1 cellular context compared by ENCODE assay signal in the genomic region with DNA sequence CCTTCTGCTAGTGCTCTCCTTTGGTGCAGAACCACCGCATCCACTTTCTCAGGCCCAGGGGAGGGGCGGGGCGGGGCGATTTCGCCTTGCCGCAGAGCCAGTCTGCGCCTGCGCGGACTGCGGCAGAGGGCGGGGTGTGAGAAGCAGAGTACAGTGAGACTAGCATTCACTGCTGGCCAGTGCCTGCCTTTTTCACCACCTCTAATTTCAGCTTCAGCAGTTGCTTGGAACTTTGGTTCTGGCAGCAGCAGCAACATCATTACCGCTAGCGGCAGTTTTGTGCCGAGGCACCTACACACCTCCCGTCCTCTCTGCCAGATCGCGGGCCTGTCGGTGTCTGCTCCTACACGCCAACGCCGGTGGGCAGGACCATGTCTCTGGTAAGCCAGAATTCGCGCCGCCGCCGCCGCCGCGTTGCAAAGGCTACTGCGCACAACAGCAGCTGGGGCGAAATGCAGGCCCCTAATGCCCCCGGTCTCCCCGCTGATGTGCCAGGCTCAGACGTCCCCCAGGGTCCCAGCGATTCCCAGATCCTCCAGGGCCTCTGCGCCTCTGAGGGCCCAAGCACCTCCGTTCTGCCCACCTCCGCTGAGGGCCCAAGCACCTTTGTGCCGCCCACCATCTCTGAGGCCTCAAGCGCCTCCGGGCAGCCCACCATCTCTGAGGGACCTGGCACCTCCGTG.
TF ChIP-seq lines count a peak whose summit lies in the region.

A gene with protein sequence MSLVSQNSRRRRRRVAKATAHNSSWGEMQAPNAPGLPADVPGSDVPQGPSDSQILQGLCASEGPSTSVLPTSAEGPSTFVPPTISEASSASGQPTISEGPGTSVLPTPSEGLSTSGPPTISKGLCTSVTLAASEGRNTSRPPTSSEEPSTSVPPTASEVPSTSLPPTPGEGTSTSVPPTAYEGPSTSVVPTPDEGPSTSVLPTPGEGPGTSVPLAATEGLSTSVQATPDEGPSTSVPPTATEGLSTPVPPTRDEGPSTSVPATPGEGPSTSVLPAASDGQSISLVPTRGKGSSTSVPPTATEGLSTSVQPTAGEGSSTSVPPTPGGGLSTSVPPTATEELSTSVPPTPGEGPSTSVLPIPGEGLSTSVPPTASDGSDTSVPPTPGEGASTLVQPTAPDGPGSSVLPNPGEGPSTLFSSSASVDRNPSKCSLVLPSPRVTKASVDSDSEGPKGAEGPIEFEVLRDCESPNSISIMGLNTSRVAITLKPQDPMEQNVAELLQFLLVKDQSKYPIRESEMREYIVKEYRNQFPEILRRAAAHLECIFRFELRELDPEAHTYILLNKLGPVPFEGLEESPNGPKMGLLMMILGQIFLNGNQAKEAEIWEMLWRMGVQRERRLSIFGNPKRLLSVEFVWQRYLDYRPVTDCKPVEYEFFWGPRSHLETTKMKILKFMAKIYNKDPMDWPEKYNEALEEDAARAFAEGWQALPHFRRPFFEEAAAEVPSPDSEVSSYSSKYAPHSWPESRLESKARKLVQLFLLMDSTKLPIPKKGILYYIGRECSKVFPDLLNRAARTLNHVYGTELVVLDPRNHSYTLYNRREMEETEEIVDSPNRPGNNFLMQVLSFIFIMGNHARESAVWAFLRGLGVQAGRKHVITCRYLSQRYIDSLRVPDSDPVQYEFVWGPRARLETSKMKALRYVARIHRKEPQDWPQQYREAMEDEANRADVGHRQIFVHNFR (plus strand): TSS at position 151 of the 683 bp plus-strand sequence. CDS start 221 bp downstream, at position 372.

TF ChIP-seq in HepG2, 621 proteins besides CTCF, POLR2A, EP300 and RAD21 (continued from another document):
- TF ChIP-seq, protein P1, sequence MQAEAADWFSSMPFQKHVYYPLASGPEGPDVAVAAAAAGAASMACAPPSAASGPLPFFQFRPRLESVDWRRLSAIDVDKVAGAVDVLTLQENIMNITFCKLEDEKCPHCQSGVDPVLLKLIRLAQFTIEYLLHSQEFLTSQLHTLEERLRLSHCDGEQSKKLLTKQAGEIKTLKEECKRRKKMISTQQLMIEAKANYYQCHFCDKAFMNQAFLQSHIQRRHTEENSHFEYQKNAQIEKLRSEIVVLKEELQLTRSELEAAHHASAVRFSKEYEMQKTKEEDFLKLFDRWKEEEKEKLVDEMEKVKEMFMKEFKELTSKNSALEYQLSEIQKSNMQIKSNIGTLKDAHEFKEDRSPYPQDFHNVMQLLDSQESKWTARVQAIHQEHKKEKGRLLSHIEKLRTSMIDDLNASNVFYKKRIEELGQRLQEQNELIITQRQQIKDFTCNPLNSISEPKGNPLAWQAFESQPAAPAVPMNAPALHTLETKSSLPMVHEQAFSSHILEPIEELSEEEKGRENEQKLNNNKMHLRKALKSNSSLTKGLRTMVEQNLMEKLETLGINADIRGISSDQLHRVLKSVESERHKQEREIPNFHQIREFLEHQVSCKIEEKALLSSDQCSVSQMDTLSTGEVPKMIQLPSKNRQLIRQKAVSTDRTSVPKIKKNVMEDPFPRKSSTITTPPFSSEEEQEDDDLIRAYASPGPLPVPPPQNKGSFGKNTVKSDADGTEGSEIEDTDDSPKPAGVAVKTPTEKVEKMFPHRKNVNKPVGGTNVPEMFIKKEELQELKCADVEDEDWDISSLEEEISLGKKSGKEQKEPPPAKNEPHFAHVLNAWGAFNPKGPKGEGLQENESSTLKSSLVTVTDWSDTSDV (CRISPR knock-in tag; IDR thresholded peaks at IDR 0.05), result no peak
- TF ChIP-seq MYNN (CRISPR knock-in tag; IDR thresholded peaks at IDR 0.05; ENCODE audit: low read depth), result no peak
- TF ChIP-seq ZFYVE20 (CRISPR knock-in tag; IDR thresholded peaks at IDR 0.05; ENCODE audit: borderline replicate concordance, low read depth), result no peak
- TF ChIP-seq, protein P2, sequence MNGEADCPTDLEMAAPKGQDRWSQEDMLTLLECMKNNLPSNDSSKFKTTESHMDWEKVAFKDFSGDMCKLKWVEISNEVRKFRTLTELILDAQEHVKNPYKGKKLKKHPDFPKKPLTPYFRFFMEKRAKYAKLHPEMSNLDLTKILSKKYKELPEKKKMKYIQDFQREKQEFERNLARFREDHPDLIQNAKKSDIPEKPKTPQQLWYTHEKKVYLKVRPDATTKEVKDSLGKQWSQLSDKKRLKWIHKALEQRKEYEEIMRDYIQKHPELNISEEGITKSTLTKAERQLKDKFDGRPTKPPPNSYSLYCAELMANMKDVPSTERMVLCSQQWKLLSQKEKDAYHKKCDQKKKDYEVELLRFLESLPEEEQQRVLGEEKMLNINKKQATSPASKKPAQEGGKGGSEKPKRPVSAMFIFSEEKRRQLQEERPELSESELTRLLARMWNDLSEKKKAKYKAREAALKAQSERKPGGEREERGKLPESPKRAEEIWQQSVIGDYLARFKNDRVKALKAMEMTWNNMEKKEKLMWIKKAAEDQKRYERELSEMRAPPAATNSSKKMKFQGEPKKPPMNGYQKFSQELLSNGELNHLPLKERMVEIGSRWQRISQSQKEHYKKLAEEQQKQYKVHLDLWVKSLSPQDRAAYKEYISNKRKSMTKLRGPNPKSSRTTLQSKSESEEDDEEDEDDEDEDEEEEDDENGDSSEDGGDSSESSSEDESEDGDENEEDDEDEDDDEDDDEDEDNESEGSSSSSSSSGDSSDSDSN (CRISPR knock-in tag; IDR thresholded peaks at IDR 0.05), result no peak
- TF ChIP-seq, protein P3, sequence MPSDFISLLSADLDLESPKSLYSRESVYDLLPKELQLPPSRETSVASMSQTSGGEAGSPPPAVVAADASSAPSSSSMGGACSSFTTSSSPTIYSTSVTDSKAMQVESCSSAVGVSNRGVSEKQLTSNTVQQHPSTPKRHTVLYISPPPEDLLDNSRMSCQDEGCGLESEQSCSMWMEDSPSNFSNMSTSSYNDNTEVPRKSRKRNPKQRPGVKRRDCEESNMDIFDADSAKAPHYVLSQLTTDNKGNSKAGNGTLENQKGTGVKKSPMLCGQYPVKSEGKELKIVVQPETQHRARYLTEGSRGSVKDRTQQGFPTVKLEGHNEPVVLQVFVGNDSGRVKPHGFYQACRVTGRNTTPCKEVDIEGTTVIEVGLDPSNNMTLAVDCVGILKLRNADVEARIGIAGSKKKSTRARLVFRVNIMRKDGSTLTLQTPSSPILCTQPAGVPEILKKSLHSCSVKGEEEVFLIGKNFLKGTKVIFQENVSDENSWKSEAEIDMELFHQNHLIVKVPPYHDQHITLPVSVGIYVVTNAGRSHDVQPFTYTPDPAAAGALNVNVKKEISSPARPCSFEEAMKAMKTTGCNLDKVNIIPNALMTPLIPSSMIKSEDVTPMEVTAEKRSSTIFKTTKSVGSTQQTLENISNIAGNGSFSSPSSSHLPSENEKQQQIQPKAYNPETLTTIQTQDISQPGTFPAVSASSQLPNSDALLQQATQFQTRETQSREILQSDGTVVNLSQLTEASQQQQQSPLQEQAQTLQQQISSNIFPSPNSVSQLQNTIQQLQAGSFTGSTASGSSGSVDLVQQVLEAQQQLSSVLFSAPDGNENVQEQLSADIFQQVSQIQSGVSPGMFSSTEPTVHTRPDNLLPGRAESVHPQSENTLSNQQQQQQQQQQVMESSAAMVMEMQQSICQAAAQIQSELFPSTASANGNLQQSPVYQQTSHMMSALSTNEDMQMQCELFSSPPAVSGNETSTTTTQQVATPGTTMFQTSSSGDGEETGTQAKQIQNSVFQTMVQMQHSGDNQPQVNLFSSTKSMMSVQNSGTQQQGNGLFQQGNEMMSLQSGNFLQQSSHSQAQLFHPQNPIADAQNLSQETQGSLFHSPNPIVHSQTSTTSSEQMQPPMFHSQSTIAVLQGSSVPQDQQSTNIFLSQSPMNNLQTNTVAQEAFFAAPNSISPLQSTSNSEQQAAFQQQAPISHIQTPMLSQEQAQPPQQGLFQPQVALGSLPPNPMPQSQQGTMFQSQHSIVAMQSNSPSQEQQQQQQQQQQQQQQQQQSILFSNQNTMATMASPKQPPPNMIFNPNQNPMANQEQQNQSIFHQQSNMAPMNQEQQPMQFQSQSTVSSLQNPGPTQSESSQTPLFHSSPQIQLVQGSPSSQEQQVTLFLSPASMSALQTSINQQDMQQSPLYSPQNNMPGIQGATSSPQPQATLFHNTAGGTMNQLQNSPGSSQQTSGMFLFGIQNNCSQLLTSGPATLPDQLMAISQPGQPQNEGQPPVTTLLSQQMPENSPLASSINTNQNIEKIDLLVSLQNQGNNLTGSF (CRISPR knock-in tag; IDR thresholded peaks at IDR 0.05), result no peak
- TF ChIP-seq, protein P4, sequence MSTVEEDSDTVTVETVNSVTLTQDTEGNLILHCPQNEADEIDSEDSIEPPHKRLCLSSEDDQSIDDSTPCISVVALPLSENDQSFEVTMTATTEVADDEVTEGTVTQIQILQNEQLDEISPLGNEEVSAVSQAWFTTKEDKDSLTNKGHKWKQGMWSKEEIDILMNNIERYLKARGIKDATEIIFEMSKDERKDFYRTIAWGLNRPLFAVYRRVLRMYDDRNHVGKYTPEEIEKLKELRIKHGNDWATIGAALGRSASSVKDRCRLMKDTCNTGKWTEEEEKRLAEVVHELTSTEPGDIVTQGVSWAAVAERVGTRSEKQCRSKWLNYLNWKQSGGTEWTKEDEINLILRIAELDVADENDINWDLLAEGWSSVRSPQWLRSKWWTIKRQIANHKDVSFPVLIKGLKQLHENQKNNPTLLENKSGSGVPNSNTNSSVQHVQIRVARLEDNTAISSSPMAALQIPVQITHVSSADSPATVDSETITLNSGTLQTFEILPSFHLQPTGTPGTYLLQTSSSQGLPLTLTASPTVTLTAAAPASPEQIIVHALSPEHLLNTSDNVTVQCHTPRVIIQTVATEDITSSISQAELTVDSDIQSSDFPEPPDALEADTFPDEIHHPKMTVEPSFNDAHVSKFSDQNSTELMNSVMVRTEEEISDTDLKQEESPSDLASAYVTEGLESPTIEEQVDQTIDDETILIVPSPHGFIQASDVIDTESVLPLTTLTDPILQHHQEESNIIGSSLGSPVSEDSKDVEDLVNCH (CRISPR knock-in tag; IDR thresholded peaks at IDR 0.05), result no peak
- TF ChIP-seq KLF9 (CRISPR knock-in tag; IDR thresholded peaks at IDR 0.05; ENCODE audit: low read depth), result no peak
